Comparison of ENCODE assay signal across 8 cellular contexts in genomic region chr1:43270421-43271095, GRCh38. TPM values are rescaled to one million over a fixed set of nuclear protein-coding genes. Genes with fewer than 3 reads are reported as not detected.
DNase-seq lines count a peak whose midpoint lies in the region; ATAC-seq and TF ChIP-seq lines count a peak whose summit lies in the region.

No MANE protein-coding gene starts in this region.

- TF ChIP-seq CTCF in glutamatergic neuron (IDR thresholded peaks at IDR 0.05; ENCODE audit: partially characterized antibody, unreplicated experiment): no peak

- DNase-seq in D341Med (ENCODE audit: low spot score) (peak; percentile 25), NCI-H187 treated with DMSO at 0.1 percent for 48 hours (lab: John Stamatoyannopoulos, UW) (peak; percentile 10), glutamatergic neuron (no peak), hippocampal formation (lab: John Stamatoyannopoulos, UW) (no peak)

- no peak for ATAC-seq in GM18868 (IDR thresholded peaks at IDR 0.05; ENCODE audit: unreplicated experiment)
- no peak for ATAC-seq in GM21367 (IDR thresholded peaks at IDR 0.05; ENCODE audit: unreplicated experiment)

- no peaks in the 10 kb centered on the region for H3K27me3 ChIP-seq in muscle layer of duodenum (ENCODE audit: low read depth, low read length)

- H3K27ac Mint-ChIP-seq in dendritic cell treated with granulocyte-macrophage colony-stimulating factor and Interleukin-4, amounts not matched to agents 40 ng/mL and 50 ng/mL, for 4 days: peak overlapping the region; percentile 30
- H3K27ac Mint-ChIP-seq in glutamatergic neuron (ENCODE audit: unreplicated experiment): no peak overlapping the region

- H3K4me3 Mint-ChIP-seq in dendritic cell treated with granulocyte-macrophage colony-stimulating factor and Interleukin-4, amounts not matched to agents 40 ng/mL and 50 ng/mL, for 4 days: peak overlapping the region; percentile 44
- H3K4me3 Mint-ChIP-seq in glutamatergic neuron (ENCODE audit: unreplicated experiment): no peak overlapping the region

- H3K4me1 ChIP-seq in muscle layer of duodenum (ENCODE audit: control insufficient read depth in 1 of 2, insufficient read depth in 2 of 2, low read length in 2 of 2): peaks cover 0 to 6% of the 10 kb centered on the region in 2 donors

- H3K27ac ChIP-seq in muscle layer of duodenum (ENCODE audit: low read length): peak overlapping the region; percentile 60

- intact Hi-C loops in dendritic cell treated with granulocyte-macrophage colony-stimulating factor and Interleukin-4, amounts not matched to agents 40 ng/mL and 50 ng/mL, for 4 days (cut with micrococcal nuclease): no loop called here

- no peaks in the 10 kb centered on the region for H3K9me3 ChIP-seq in muscle layer of duodenum (ENCODE audit: control insufficient read depth in 1 of 2, low read length in 2 of 2)

- no peaks in the 10 kb centered on the region for H3K36me3 Mint-ChIP-seq in dendritic cell treated with granulocyte-macrophage colony-stimulating factor and Interleukin-4, amounts not matched to agents 40 ng/mL and 50 ng/mL, for 4 days (ENCODE audit: low read depth)
- peaks cover 4% of the 10 kb centered on the region for H3K36me3 Mint-ChIP-seq in glutamatergic neuron (ENCODE audit: unreplicated experiment)

- H3K27me3 Mint-ChIP-seq in dendritic cell treated with granulocyte-macrophage colony-stimulating factor and Interleukin-4, amounts not matched to agents 40 ng/mL and 50 ng/mL, for 4 days: peaks cover 28% of the 10 kb centered on the region
- H3K27me3 Mint-ChIP-seq in glutamatergic neuron (ENCODE audit: unreplicated experiment): peaks cover 3% of the 10 kb centered on the region

- no peaks in the 10 kb centered on the region for H3K36me3 ChIP-seq in muscle layer of duodenum (ENCODE audit: control insufficient read depth in 1 of 2, insufficient read depth in 2 of 2, low read length in 2 of 2)

- H3K4me1 Mint-ChIP-seq in dendritic cell treated with granulocyte-macrophage colony-stimulating factor and Interleukin-4, amounts not matched to agents 40 ng/mL and 50 ng/mL, for 4 days (ENCODE audit: low read depth): peaks cover 37% of the 10 kb centered on the region
- peaks cover 2% of the 10 kb centered on the region for H3K4me1 Mint-ChIP-seq in glutamatergic neuron (ENCODE audit: low read depth, unreplicated experiment)

- peak overlapping the region in 1 of 2 donors; percentile 23 for H3K4me3 ChIP-seq in muscle layer of duodenum (ENCODE audit: low read depth in 1 of 2, low read length in 2 of 2)

- H3K9me3 Mint-ChIP-seq in dendritic cell treated with granulocyte-macrophage colony-stimulating factor and Interleukin-4, amounts not matched to agents 40 ng/mL and 50 ng/mL, for 4 days: no peaks in the 10 kb centered on the region
- peaks cover 10% of the 10 kb centered on the region for H3K9me3 Mint-ChIP-seq in glutamatergic neuron (ENCODE audit: unreplicated experiment)

RNA-seq across cellular contexts. Expression of gene TMEM125, which starts 0.8 kb away (rescaled TPM):
- total RNA-seq in glutamatergic neuron (ENCODE audit: unreplicated experiment): not detected

RNA-seq across cellular contexts. Expression of gene C1orf210, which starts 14.8 kb away (rescaled TPM):
- total RNA-seq in glutamatergic neuron (ENCODE audit: unreplicated experiment): not detected

RNA-seq across cellular contexts. Expression of gene TIE1, which starts 30.2 kb away (rescaled TPM):
- 11.3 TPM for total RNA-seq in glutamatergic neuron (ENCODE audit: unreplicated experiment)

Comparison
In these comparisons a context has a peak if more than half of its experiments do, and no peak if none do; other contexts are left out.
1. DNase-seq: peak in D341Med (single experiment) and NCI-H187 treated with DMSO at 0.1 percent for 48 hours (single experiment); none in glutamatergic neuron (single experiment) and hippocampal formation (0 of 2).